8 cellular contexts compared by ENCODE assay signal in the genomic region with DNA sequence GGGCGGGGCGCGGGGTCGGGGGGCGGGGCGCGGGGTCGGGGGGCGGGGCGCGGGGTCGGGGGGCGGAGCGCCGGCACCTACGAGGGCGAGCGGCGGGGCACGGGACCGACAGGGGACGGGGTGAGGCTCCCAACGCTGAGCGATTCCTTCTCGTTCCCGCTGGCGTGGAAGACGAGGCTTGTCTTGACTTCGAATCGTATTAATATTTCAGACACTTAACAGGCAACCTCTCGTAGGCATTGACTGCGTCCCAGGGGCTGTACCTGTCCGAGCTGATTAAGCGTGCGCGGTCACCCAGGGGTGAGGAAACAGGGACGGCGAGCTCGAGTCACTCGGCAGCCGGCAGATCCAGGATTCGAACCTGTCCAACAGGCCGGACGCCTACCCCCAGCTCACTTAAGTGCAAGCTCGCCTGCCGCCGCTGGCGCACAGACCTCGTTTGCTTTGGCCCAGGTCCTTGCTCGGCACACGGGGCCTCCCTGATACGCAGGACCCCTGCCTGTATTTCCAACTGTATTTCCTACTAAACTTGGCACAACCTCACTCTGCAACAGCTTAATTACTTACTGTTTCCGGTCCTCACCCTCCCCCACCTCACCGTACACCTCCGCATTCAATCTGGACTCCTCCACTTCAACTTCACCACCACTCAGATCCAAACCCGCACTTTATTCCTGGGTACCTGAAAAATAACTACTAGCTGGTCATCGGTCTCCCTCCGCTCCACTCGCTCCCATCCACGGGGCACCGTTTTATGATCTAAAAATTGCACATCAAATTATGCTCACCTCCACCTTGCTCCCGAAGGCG. TPM values are rescaled to one million over a fixed set of nuclear protein-coding genes. Genes with fewer than 3 reads are reported as not detected.
DNase-seq lines count a peak whose midpoint lies in the region; ATAC-seq and TF ChIP-seq lines count a peak whose summit lies in the region.

No MANE protein-coding gene starts in this region.

- ATAC-seq in GM18520 (IDR thresholded peaks at IDR 0.05; ENCODE audit: unreplicated experiment), result peak; percentile 5
- ATAC-seq in HG03039 (IDR thresholded peaks at IDR 0.05; ENCODE audit: unreplicated experiment), result peak; percentile 14
- ATAC-seq in left cardiac atrium, result peak; percentile 9 to 62

- peak overlapping the region; percentile 66 for H3K27ac Mint-ChIP-seq in activated naive CD8-positive, alpha-beta T cell treated with anti-CD3 and anti-CD28 coated beads for 36 hours

- H3K4me3 ChIP-seq in A673 (ENCODE audit: low read depth, low read length, poor library complexity, severe bottlenecking), result peak overlapping the region; percentile 54

- intact Hi-C loops in A673 (cut with micrococcal nuclease; ENCODE audit: unreplicated experiment) (loop anchor here (10.0 kb wide), 2 partner anchors 342 to 562 kb away; no protein-coding TSS in a partner anchor), left cardiac atrium (cut with DNase I) (no loop called here)

- POLR2A ChIA-PET in A673 (lab: Charles Lee; ENCODE audit: low non-redundant PET), result no interaction called here

- no peak for TF ChIP-seq CTCF in A673 (conservative IDR thresholded peaks at IDR 0.05; ENCODE audit: low read depth, low read length)

- H3K9me3 ChIP-seq in A673 (ENCODE audit: low read depth, low read length, poor library complexity, severe bottlenecking), result no peaks in the 10 kb centered on the region

- CTCF ChIA-PET in A673 (lab: Charles Lee), result no interaction called here

- DNase-seq in A673 (ENCODE audit: low spot score), result peak; percentile 58
- peak; percentile 23 for DNase-seq in NCI-H345 treated with DMSO at 0.1 percent for 48 hours (lab: John Stamatoyannopoulos, UW; ENCODE audit: unreplicated experiment)
- no peak for DNase-seq in activated naive CD8-positive, alpha-beta T cell treated with anti-CD3 and anti-CD28 coated beads for 36 hours
- DNase-seq in left cardiac atrium, result peak; percentile 67
- peak; percentile 65 for DNase-seq in pons (ENCODE audit: low spot score)
- DNase-seq in NCI-H187 (lab: John Stamatoyannopoulos, UW), result no peak

- H3K36me3 ChIP-seq in A673 (ENCODE audit: insufficient read depth, low read length, poor library complexity, severe bottlenecking), result peaks cover 7% of the 10 kb centered on the region

- H3K9me3 Mint-ChIP-seq in activated naive CD8-positive, alpha-beta T cell treated with anti-CD3 and anti-CD28 coated beads for 36 hours, result no peaks in the 10 kb centered on the region

- peak overlapping the region; percentile 83 for H3K27ac ChIP-seq in A673 (ENCODE audit: low read depth, low read length, poor library complexity, severe bottlenecking)

- peaks cover 24% of the 10 kb centered on the region for H3K4me1 ChIP-seq in A673 (ENCODE audit: insufficient read depth, low read length, poor library complexity, severe bottlenecking)

- H3K36me3 Mint-ChIP-seq in activated naive CD8-positive, alpha-beta T cell treated with anti-CD3 and anti-CD28 coated beads for 36 hours, result peaks cover 26% of the 10 kb centered on the region

- peak overlapping the region; percentile 80 for H3K4me3 Mint-ChIP-seq in activated naive CD8-positive, alpha-beta T cell treated with anti-CD3 and anti-CD28 coated beads for 36 hours

- H3K4me1 Mint-ChIP-seq in activated naive CD8-positive, alpha-beta T cell treated with anti-CD3 and anti-CD28 coated beads for 36 hours, result peaks cover 26% of the 10 kb centered on the region

- no peaks in the 10 kb centered on the region for H3K27me3 ChIP-seq in A673 (replicated peaks; ENCODE audit: insufficient read depth, low read depth, low read length, poor library complexity)

- H3K27me3 Mint-ChIP-seq in activated naive CD8-positive, alpha-beta T cell treated with anti-CD3 and anti-CD28 coated beads for 36 hours, result no peaks in the 10 kb centered on the region

- no TSS peak for BruUV-seq in A673 (replicated peaks; lab: Mats Ljungman, UMichigan)

RNA-seq across cellular contexts. Expression of a gene that starts 0.7 kb away (rescaled TPM):
- total RNA-seq in A673 (2021) (61.1 and 63.2 TPM in 2 replicates), left cardiac atrium (10 to 100 TPM; 15.7 to 20.7 TPM)
- total RNA-seq in activated naive CD8-positive, alpha-beta T cell treated with anti-CD3 and anti-CD28 coated beads for 36 hours, result 10 to 100 TPM; 18.7 to 19.3 TPM

RNA-seq across cellular contexts. Expression of a gene that starts 41.2 kb away (rescaled TPM):
- total RNA-seq in A673 (2021) (not detected in 2 replicates), left cardiac atrium (not detected)
- total RNA-seq in activated naive CD8-positive, alpha-beta T cell treated with anti-CD3 and anti-CD28 coated beads for 36 hours, result not detected

RNA-seq across cellular contexts. Expression of a gene that starts 47.6 kb away (rescaled TPM):
- total RNA-seq in A673 (2021) (0.35 TPM in 1 of 2 replicates, not detected in the other), left cardiac atrium (under 1 TPM; 0.60 to 0.74 TPM)
- not detected for total RNA-seq in activated naive CD8-positive, alpha-beta T cell treated with anti-CD3 and anti-CD28 coated beads for 36 hours

Comparison
In these comparisons a context has a peak if more than half of its experiments do, and no peak if none do; other contexts are left out.
1. DNase-seq: peak in A673 (single experiment), NCI-H345 treated with DMSO at 0.1 percent for 48 hours (single experiment), left cardiac atrium (single experiment) and pons (single experiment); none in activated naive CD8-positive, alpha-beta T cell treated with anti-CD3 and anti-CD28 coated beads for 36 hours (single experiment) and NCI-H187 (0 of 2).
2. Peak in every context shown above with its lines, with median percentiles within 50 percentile points of each other: ATAC-seq.